ENCODE assay signal across 15 cellular contexts in the genomic region with DNA sequence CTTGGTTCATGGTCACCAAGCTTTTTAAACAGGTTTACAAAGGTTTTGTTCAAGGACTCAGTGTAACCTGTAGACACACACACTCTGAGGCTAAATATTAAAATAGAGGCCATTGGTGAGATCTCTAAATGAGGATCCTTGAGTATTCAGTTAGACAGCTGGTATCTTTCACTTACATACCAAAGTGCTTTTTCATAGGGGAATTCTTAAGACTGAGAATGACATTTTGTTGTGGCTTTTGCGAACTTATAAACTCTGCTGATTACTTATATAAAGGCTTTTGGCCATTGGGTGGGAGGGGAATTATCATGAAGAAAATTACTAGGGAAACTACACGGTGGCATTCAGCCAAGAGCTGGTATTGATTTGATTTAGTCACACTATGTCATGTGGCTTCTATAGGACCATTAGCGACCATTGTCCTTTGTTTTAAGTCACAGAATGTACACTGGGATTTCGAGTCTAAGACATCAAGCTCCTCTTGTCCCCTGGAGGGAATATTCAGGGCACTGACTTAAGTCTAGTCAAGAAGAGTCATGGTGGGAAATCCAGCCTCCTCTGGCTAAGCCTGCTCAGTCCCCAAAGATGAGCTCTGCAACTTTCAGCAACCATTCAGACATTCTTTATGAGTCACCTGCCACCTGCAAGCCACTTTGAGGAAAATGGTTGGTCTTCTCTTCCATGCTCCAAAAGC. TPM values are rescaled to one million over a fixed set of nuclear protein-coding genes. Genes with fewer than 3 reads are reported as not detected.
"Had no signal": no experiment of that assay in that cellular context is flagged by ENCODE, and none has a peak within 500 bp of the region (broad histone marks: within the 10 kb centered on the region; RNA-seq: fewer than 3 reads in every experiment).

No MANE protein-coding gene starts in this region.

RNA-seq across cellular contexts. Expression of gene HSFX3, which starts 1.7 kb away (rescaled TPM):
- total RNA-seq: activated naive CD4-positive, alpha-beta T cell treated with anti-CD3 and anti-CD28 coated beads for 36 hours; body of pancreas; chondrocyte; epithelial cell of proximal tubule; fibroblast of villous mesenchyme; left colon; lower leg skin; natural killer cell treated with Interleukin-12 subunit alpha and Interleukin-12 subunit beta and Interleukin-15 and Interleukin-18, amount 100 ng/mL, for 72 hours; osteocyte; progenitor cell of endocrine pancreas; sigmoid colon; ureter had no signal
- polyA plus RNA-seq: keratinocyte, sigmoid colon had no signal

RNA-seq across cellular contexts. Expression of gene MAGEA9B, which starts 35.9 kb away (rescaled TPM):
- total RNA-seq: activated naive CD4-positive, alpha-beta T cell treated with anti-CD3 and anti-CD28 coated beads for 36 hours; body of pancreas; cardiac septum; chondrocyte; epithelial cell of proximal tubule; fibroblast of villous mesenchyme; heart right ventricle; left colon; lower leg skin; natural killer cell treated with Interleukin-12 subunit alpha and Interleukin-12 subunit beta and Interleukin-15 and Interleukin-18, amount 100 ng/mL, for 72 hours; osteocyte; progenitor cell of endocrine pancreas; sigmoid colon; ureter had no signal
- polyA plus RNA-seq: heart right ventricle, keratinocyte, sigmoid colon had no signal

RNA-seq across cellular contexts. Expression of gene HSFX2, which starts 43.7 kb away (rescaled TPM):
- total RNA-seq: activated naive CD4-positive, alpha-beta T cell treated with anti-CD3 and anti-CD28 coated beads for 36 hours; body of pancreas; cardiac septum; chondrocyte; epithelial cell of proximal tubule; left colon; lower leg skin; sigmoid colon; ureter had no signal
